In the genomic region with DNA sequence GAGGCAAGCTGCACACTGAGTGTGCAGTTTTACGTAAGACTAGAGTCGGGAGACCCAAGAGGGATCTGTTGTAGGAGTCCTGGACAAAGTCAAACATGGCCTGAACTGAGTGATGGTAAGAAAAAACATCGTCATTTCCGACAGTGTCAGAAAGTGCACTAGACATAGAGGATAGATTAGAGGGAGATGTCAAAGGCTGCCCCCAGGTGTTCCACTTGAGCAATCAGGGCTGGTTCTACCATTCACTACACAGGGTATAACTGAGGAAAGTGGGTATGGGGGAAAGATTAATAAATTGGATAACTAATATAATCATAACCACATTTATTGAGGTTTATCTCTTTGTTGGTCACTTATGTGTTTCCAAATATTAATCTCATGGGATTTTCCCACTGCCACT, we compare ENCODE assay signal across 1 cellular context.
TF ChIP-seq lines count a peak whose summit lies in the region.

No MANE protein-coding gene starts in this region.

TF ChIP-seq in WTC11, 78 proteins besides CTCF, POLR2A, EP300 and RAD21 (continued from another document):
- TF ChIP-seq, protein P1, sequence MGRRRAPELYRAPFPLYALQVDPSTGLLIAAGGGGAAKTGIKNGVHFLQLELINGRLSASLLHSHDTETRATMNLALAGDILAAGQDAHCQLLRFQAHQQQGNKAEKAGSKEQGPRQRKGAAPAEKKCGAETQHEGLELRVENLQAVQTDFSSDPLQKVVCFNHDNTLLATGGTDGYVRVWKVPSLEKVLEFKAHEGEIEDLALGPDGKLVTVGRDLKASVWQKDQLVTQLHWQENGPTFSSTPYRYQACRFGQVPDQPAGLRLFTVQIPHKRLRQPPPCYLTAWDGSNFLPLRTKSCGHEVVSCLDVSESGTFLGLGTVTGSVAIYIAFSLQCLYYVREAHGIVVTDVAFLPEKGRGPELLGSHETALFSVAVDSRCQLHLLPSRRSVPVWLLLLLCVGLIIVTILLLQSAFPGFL (CRISPR knock-in tag; IDR thresholded peaks at IDR 0.05; ENCODE audit: borderline replicate concordance) = no peak
- TF ChIP-seq, protein P2, sequence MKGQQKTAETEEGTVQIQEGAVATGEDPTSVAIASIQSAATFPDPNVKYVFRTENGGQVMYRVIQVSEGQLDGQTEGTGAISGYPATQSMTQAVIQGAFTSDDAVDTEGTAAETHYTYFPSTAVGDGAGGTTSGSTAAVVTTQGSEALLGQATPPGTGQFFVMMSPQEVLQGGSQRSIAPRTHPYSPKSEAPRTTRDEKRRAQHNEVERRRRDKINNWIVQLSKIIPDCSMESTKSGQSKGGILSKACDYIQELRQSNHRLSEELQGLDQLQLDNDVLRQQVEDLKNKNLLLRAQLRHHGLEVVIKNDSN (CRISPR knock-in tag; IDR thresholded peaks at IDR 0.05) = no peak
- TF ChIP-seq ZNF423 (CRISPR knock-in tag; IDR thresholded peaks at IDR 0.05) (no peak), SMAD4 (CRISPR knock-in tag; IDR thresholded peaks at IDR 0.05) (no peak), NFYB (CRISPR knock-in tag; conservative IDR thresholded peaks at IDR 0.05; ENCODE audit: low read depth) (no peak)
- TF ChIP-seq, protein P3, sequence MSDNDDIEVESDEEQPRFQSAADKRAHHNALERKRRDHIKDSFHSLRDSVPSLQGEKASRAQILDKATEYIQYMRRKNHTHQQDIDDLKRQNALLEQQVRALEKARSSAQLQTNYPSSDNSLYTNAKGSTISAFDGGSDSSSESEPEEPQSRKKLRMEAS (CRISPR knock-in tag; IDR thresholded peaks at IDR 0.05) = no peak
